ENCODE assay signal across 9 cellular contexts in the genomic region with DNA sequence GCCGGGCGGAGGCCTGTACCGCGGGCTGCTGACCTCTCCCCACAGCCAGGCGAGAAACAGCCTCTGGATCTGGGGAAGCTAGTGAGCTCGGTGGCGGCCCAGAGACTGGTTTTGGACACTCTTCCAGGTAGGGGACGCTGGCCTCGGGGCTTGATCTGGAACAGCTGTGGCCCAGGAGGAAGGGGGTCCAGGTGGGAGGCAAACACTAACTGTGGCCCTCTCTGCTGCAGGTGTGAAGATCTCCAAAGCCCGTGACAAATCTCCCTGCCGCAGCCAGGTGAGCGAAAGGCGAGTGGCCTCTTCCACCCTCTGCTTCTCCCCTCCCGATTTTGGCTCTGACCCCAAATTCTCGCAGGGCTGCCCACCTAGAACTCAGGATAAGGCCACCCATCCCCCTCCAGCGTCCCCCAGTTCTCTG. TPM values are rescaled to one million over a fixed set of nuclear protein-coding genes. Genes with fewer than 3 reads are reported as not detected.
DNase-seq lines count a peak whose midpoint lies in the region; ATAC-seq, FAIRE-seq and TF ChIP-seq lines count a peak whose summit lies in the region.
"Had no signal": no experiment of that assay in that cellular context is flagged by ENCODE, and none has a peak within 500 bp of the region (broad histone marks: within the 10 kb centered on the region; RNA-seq: fewer than 3 reads in every experiment).

No MANE protein-coding gene starts in this region.

- peak overlapping the region; percentile 59 for H3K4me2 ChIP-seq in OCI-LY7 (ENCODE audit: low read length)
- peak overlapping the region; percentile 64 for H3K4me2 ChIP-seq in endothelial cell of umbilical vein (ENCODE audit: insufficient read depth, low read length)

- H3K27me3 ChIP-seq in endothelial cell of umbilical vein (ENCODE audit: control insufficient read depth in 2 of 2, insufficient read depth in 2 of 2, low read length in 2 of 2) (no peaks in the 10 kb centered on the region), neutrophil (no peaks in the 10 kb centered on the region)

- no peaks in the 10 kb centered on the region for H3K9me3 ChIP-seq in OCI-LY7 (ENCODE audit: low read length)
- no peaks in the 10 kb centered on the region for H3K9me3 ChIP-seq in endothelial cell of umbilical vein (replicated peaks; ENCODE audit: control insufficient read depth, insufficient read depth, low read length)
- H3K9me3 ChIP-seq in neutrophil: no peaks in the 10 kb centered on the region

- peak overlapping the region; percentile 34 for H3K9ac ChIP-seq in endothelial cell of umbilical vein (replicated peaks; ENCODE audit: extremely low read depth, insufficient read depth, low read length)

- no peaks in the 10 kb centered on the region for H3K9me1 ChIP-seq in endothelial cell of umbilical vein (replicated peaks; ENCODE audit: control insufficient read depth, extremely low read depth, insufficient read depth, low read length)

- H3K27ac Mint-ChIP-seq in CD14-positive monocyte: peak overlapping the region in 1 of 7 donors; percentile 66

- H3K4me3 ChIP-seq in OCI-LY7 (ENCODE audit: low read depth, low read length, poor library complexity, severe bottlenecking) (peak overlapping the region; percentile 58), endothelial cell of umbilical vein (replicated peaks in 1 of 3; ENCODE audit: insufficient read depth in 1 of 3, low read depth in 1 of 3, low read length in 3 of 3) (peak overlapping the region; percentile 29 to 40 (median 32)), neutrophil (ENCODE audit: low read depth in 1 of 2, low read length in 1 of 2) (peak overlapping the region; percentile 38 to 59)

- H3K27ac ChIP-seq in OCI-LY7 (ENCODE audit: low read depth, low read length, poor library complexity, severe bottlenecking) (no peak overlapping the region), endothelial cell of umbilical vein (ENCODE audit: insufficient read depth, low read depth, low read length) (no peak overlapping the region), neutrophil (peak overlapping the region; percentile 81)

- H3K9me2 ChIP-seq in OCI-LY7 (ENCODE audit: insufficient read depth, low read length): no peaks in the 10 kb centered on the region

- dilution Hi-C loops in endothelial cell of umbilical vein (cut with MboI; ENCODE audit: extremely low pct_ligation_motif_present, low sequenced_read_pairs): no loop called here

- CTCF ChIA-PET in OCI-LY7 (lab: Charles Lee; ENCODE audit: unreplicated experiment) (interaction anchor here (0.6 to 1.7 kb wide), 8 partner anchors 9 to 46 kb away, joined by 3 to 10 read pairs (median 5); a partner anchor contains a TSS), endothelial cell of umbilical vein (lab: Charles Lee) (interaction anchor here (1.1 to 5.8 kb wide), 25 partner anchors 8 to 257 kb away, joined by 3 to 64 read pairs (median 6); a partner anchor contains a TSS)

- H3K9me3 Mint-ChIP-seq in CD14-positive monocyte: peaks cover 0 to 3% (median 0%) of the 10 kb centered on the region in 7 donors

- TF ChIP-seq POLR2A in endothelial cell of umbilical vein (IDR thresholded peaks at IDR 0.05; ENCODE audit: low read depth, low read length): no peak

- peaks cover 49% of the 10 kb centered on the region for H3K4me1 Mint-ChIP-seq in CD14-positive monocyte

- peaks cover 0 to 10% (median 2%) of the 10 kb centered on the region in 3 donors for H3K27me3 Mint-ChIP-seq in CD14-positive monocyte (ENCODE audit: low read depth in 3 of 3)

- POLR2A ChIA-PET in OCI-LY7 (lab: Charles Lee) (interaction anchor here (0.6 to 1.7 kb wide), 6 partner anchors 9 to 20 kb away, joined by 3 to 7 read pairs (median 4); a partner anchor contains a TSS), endothelial cell of umbilical vein (lab: Charles Lee) (interaction anchor here (0.6 to 1.0 kb wide), 4 partner anchors 11 to 216 kb away, joined by 3 to 9 read pairs (median 4); a partner anchor contains a TSS)

- H4K20me1 ChIP-seq in OCI-LY7 (ENCODE audit: insufficient read depth, low read length) (no peaks in the 10 kb centered on the region), endothelial cell of umbilical vein (replicated peaks; ENCODE audit: control insufficient read depth, extremely low read depth, insufficient read depth, low read length) (no peaks in the 10 kb centered on the region)

- intact Hi-C loops in CD14-positive monocyte (cut with micrococcal nuclease): loop anchor here in 1 of 2 donors (10.0 kb wide), 1 partner anchor 694 kb away; no protein-coding TSS in a partner anchor
- intact Hi-C loops in OCI-LY7 (cut with micrococcal nuclease; ENCODE audit: unreplicated experiment): no loop called here
- intact Hi-C loops in endothelial cell of umbilical vein (cut with micrococcal nuclease): loop anchor here (2.0 kb wide), 1 partner anchor 56 kb away; a partner anchor contains a TSS

- H3K79me2 ChIP-seq in OCI-LY7 (ENCODE audit: insufficient read depth, low read depth, low read length): no peaks in the 10 kb centered on the region
- no peaks in the 10 kb centered on the region for H3K79me2 ChIP-seq in endothelial cell of umbilical vein (ENCODE audit: control insufficient read depth, insufficient read depth, low read length)

- H3K36me3 ChIP-seq in OCI-LY7 (ENCODE audit: insufficient read depth, low read length) (peaks cover 36% of the 10 kb centered on the region), endothelial cell of umbilical vein (ENCODE audit: control insufficient read depth in 2 of 2, extremely low read depth in 1 of 2, insufficient read depth in 2 of 2, low read length in 2 of 2) (no peaks in the 10 kb centered on the region), neutrophil (peaks cover 90% of the 10 kb centered on the region)

- TF ChIP-seq CTCF in CD14-positive monocyte (IDR thresholded peaks at IDR 0.05) (peak; percentile 1), OCI-LY7 (conservative IDR thresholded peaks at IDR 0.05; ENCODE audit: low read length) (no peak), endothelial cell of umbilical vein (IDR thresholded peaks at IDR 0.05; ENCODE audit: extremely low read depth in 1 of 2, insufficient read depth in 1 of 2, low read depth in 1 of 2, low read length in 2 of 2) (no peak), neutrophil (IDR thresholded peaks at IDR 0.05) (no peak)

- peaks cover 42% of the 10 kb centered on the region for H3K4me1 ChIP-seq in OCI-LY7 (ENCODE audit: insufficient read depth, low read length, poor library complexity, severe bottlenecking)
- peaks cover 27% of the 10 kb centered on the region for H3K4me1 ChIP-seq in endothelial cell of umbilical vein (ENCODE audit: control insufficient read depth, extremely low read depth, insufficient read depth, low read length)
- H3K4me1 ChIP-seq in neutrophil (ENCODE audit: control insufficient read depth in 1 of 2, insufficient read depth in 1 of 2, low read depth in 1 of 2, low read length in 1 of 2): peaks cover 25 to 54% of the 10 kb centered on the region in 2 experiments

- no peak for ATAC-seq in HG02642 (IDR thresholded peaks at IDR 0.05; ENCODE audit: poor library complexity, unreplicated experiment)
- no peak for ATAC-seq in esophagus mucosa

- DNase-seq in CD14-positive monocyte (ENCODE audit: low spot score): no peak
- DNase-seq in OCI-LY7 (ENCODE audit: low spot score): no peak
- no peak for DNase-seq in endothelial cell of umbilical vein (ENCODE audit: low read depth, low spot score)
- DNase-seq in HPDE6-E6E7 (ENCODE audit: extremely low spot score): no peak
- DNase-seq in NCI-H2107 (lab: John Stamatoyannopoulos, UW): no peak

- no TSS peak for BruUV-seq in OCI-LY7 (replicated peaks; lab: Mats Ljungman, UMichigan)
- no TSS peak for BruUV-seq in endothelial cell of umbilical vein (replicated peaks; lab: Mats Ljungman, UMichigan)

- no peak overlapping the region for H3K4me3 Mint-ChIP-seq in CD14-positive monocyte

- H3K36me3 Mint-ChIP-seq in CD14-positive monocyte: peaks cover 61 to 83% of the 10 kb centered on the region in 2 donors

- no peak overlapping the region for H2AFZ ChIP-seq in OCI-LY7 (ENCODE audit: low read length)
- H2AFZ ChIP-seq in endothelial cell of umbilical vein (ENCODE audit: low read depth, low read length): peak overlapping the region; percentile 80

- FAIRE-seq in endothelial cell of umbilical vein (lab: Jason Lieb, UNC): no peak

RNA-seq across cellular contexts. Expression of a gene that starts 13.1 kb away (rescaled TPM):
- polyA plus RNA-seq in CD14-positive monocyte: not detected
- total RNA-seq in OCI-LY7 (2014; rRNA removed; shearing (Covaris generic)): 0.05 and 0.35 TPM in 2 replicates
- 0.46 and 0.63 TPM in 2 replicates for total RNA-seq in OCI-LY7 (2022)
- not detected in 2 replicates for total RNA-seq in endothelial cell of umbilical vein
- not detected in 2 replicates for polyA plus RNA-seq in endothelial cell of umbilical vein
- not detected in 2 replicates for polyA plus RNA-seq in endothelial cell of umbilical vein (2011; cell fraction: cytosol; rRNA removed)
- not detected in 2 replicates for polyA plus RNA-seq in endothelial cell of umbilical vein (2011; cell fraction: nucleus; rRNA removed)
- not detected in 2 replicates for polyA plus RNA-seq in endothelial cell of umbilical vein (2012)
- polyA minus RNA-seq in endothelial cell of umbilical vein: not detected in 2 replicates
- polyA minus RNA-seq in endothelial cell of umbilical vein (2011; cell fraction: cytosol; rRNA and poly(A)+ RNA removed): not detected
- not detected in 2 replicates for polyA minus RNA-seq in endothelial cell of umbilical vein (2011; cell fraction: nucleus; rRNA and poly(A)+ RNA removed)
- total RNA-seq in esophagus mucosa: 0.60 TPM

RNA-seq across cellular contexts. Expression of a gene that starts 13.4 kb away (rescaled TPM):
- 10 to 100 TPM; 35.4 to 43.5 TPM for polyA plus RNA-seq in CD14-positive monocyte
- 33.0 and 43.3 TPM in 2 replicates for total RNA-seq in OCI-LY7 (2014; rRNA removed; shearing (Covaris generic))
- 41.7 and 46.3 TPM in 2 replicates for total RNA-seq in OCI-LY7 (2022)
- total RNA-seq in endothelial cell of umbilical vein: 4.3 and 4.8 TPM in 2 replicates
- 7.3 and 9.9 TPM in 2 replicates for polyA plus RNA-seq in endothelial cell of umbilical vein
- polyA plus RNA-seq in endothelial cell of umbilical vein (2011; cell fraction: cytosol; rRNA removed): 5.6 and 7.6 TPM in 2 replicates
- polyA plus RNA-seq in endothelial cell of umbilical vein (2011; cell fraction: nucleus; rRNA removed): 8.4 and 11.2 TPM in 2 replicates
- 5.1 and 7.5 TPM in 2 replicates for polyA plus RNA-seq in endothelial cell of umbilical vein (2012)
- 4.1 and 4.2 TPM in 2 replicates for polyA minus RNA-seq in endothelial cell of umbilical vein
- polyA minus RNA-seq in endothelial cell of umbilical vein (2011; cell fraction: cytosol; rRNA and poly(A)+ RNA removed): 1.6 TPM
- 2.2 and 3.8 TPM in 2 replicates for polyA minus RNA-seq in endothelial cell of umbilical vein (2011; cell fraction: nucleus; rRNA and poly(A)+ RNA removed)
- 59.5 TPM for total RNA-seq in esophagus mucosa

RNA-seq across cellular contexts. Expression of a gene that starts 19.7 kb away (rescaled TPM):
- polyA plus RNA-seq in CD14-positive monocyte (100 to 1,000 TPM; 259 to 275 TPM), endothelial cell of umbilical vein (370 and 475 TPM in 2 replicates)
- 144 and 151 TPM in 2 replicates for total RNA-seq in OCI-LY7 (2014; rRNA removed; shearing (Covaris generic))
- total RNA-seq in OCI-LY7 (2022) (103 and 116 TPM in 2 replicates), endothelial cell of umbilical vein (151 and 160 TPM in 2 replicates), esophagus mucosa (162 TPM)
- 338 and 363 TPM in 2 replicates for polyA plus RNA-seq in endothelial cell of umbilical vein (2011; cell fraction: cytosol; rRNA removed)
- polyA plus RNA-seq in endothelial cell of umbilical vein (2011; cell fraction: nucleus; rRNA removed): 205 and 244 TPM in 2 replicates
- 154 and 161 TPM in 2 replicates for polyA plus RNA-seq in endothelial cell of umbilical vein (2012)
- polyA minus RNA-seq in endothelial cell of umbilical vein: 316 and 343 TPM in 2 replicates
- 192 TPM for polyA minus RNA-seq in endothelial cell of umbilical vein (2011; cell fraction: cytosol; rRNA and poly(A)+ RNA removed)
- 84.3 and 117 TPM in 2 replicates for polyA minus RNA-seq in endothelial cell of umbilical vein (2011; cell fraction: nucleus; rRNA and poly(A)+ RNA removed)

RNA-seq across cellular contexts. Expression of a gene that starts 29.3 kb away (rescaled TPM):
- polyA plus RNA-seq in CD14-positive monocyte (not detected), endothelial cell of umbilical vein (not detected in 2 replicates)
- total RNA-seq in OCI-LY7 (2014; rRNA removed; shearing (Covaris generic)): not detected in 2 replicates
- total RNA-seq in OCI-LY7 (2022) (not detected in 2 replicates), endothelial cell of umbilical vein (not detected in 2 replicates), esophagus mucosa (not detected)
- not detected in 2 replicates for polyA plus RNA-seq in endothelial cell of umbilical vein (2011; cell fraction: cytosol; rRNA removed)
- polyA plus RNA-seq in endothelial cell of umbilical vein (2011; cell fraction: nucleus; rRNA removed): not detected in 2 replicates
- not detected in 2 replicates for polyA plus RNA-seq in endothelial cell of umbilical vein (2012)
- polyA minus RNA-seq in endothelial cell of umbilical vein: not detected in 2 replicates
- polyA minus RNA-seq in endothelial cell of umbilical vein (2011; cell fraction: cytosol; rRNA and poly(A)+ RNA removed): not detected
- polyA minus RNA-seq in endothelial cell of umbilical vein (2011; cell fraction: nucleus; rRNA and poly(A)+ RNA removed): not detected in 2 replicates
- total RNA-seq: SK-MEL-5 had no signal

RNA-seq across cellular contexts. Expression of a gene that starts 38.2 kb away (rescaled TPM):
- 1 to 10 TPM; 1.4 to 1.5 TPM for polyA plus RNA-seq in CD14-positive monocyte
- total RNA-seq in OCI-LY7 (2014; rRNA removed; shearing (Covaris generic)): 1.2 TPM in 1 of 2 replicates, not detected in the other
- total RNA-seq in OCI-LY7 (2022): 3.0 and 3.8 TPM in 2 replicates
- total RNA-seq in endothelial cell of umbilical vein: 1.00 and 1.4 TPM in 2 replicates
- polyA plus RNA-seq in endothelial cell of umbilical vein: 1.4 and 2.7 TPM in 2 replicates
- 0.66 and 1.1 TPM in 2 replicates for polyA plus RNA-seq in endothelial cell of umbilical vein (2011; cell fraction: cytosol; rRNA removed)
- polyA plus RNA-seq in endothelial cell of umbilical vein (2011; cell fraction: nucleus; rRNA removed): 0.73 and 0.96 TPM in 2 replicates
- 1.6 and 1.7 TPM in 2 replicates for polyA plus RNA-seq in endothelial cell of umbilical vein (2012)
- 0.24 and 0.57 TPM in 2 replicates for polyA minus RNA-seq in endothelial cell of umbilical vein
- 7.9 TPM for polyA minus RNA-seq in endothelial cell of umbilical vein (2011; cell fraction: cytosol; rRNA and poly(A)+ RNA removed)
- polyA minus RNA-seq in endothelial cell of umbilical vein (2011; cell fraction: nucleus; rRNA and poly(A)+ RNA removed): 0.29 TPM in 1 of 2 replicates, not detected in the other
- total RNA-seq in esophagus mucosa: 32.8 TPM
